In the genomic region with DNA sequence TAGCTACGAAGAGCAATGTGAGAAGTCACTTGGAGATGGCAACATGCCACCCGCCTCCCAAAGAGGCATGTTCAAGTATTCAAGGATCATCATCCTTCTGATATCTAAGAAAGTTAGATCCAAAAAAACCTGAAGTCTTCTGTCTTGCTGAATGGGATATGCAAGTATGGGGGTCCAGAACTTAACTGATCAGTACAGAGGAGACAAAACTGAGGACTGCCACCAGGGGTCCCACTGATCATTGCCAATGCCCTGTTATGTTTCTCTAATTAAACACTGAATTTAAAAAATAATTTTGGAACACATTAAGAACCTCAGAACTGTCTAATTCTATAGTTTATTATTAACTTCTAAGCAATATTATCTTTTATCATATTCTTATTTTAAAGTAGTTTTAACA, we compare ENCODE assay signal across 12 cellular contexts.
DNase-seq lines count a peak whose midpoint lies in the region; TF ChIP-seq lines count a peak whose summit lies in the region.
"Had no signal": no experiment of that assay in that cellular context is flagged by ENCODE, and none has a peak within 500 bp of the region (broad histone marks: within the 10 kb centered on the region; RNA-seq: fewer than 3 reads in every experiment).

No MANE protein-coding gene starts in this region.

- peak overlapping the region; percentile 11; the same call in 1 of the 2 replicates for H3K4me2 ChIP-seq in OCI-LY3 (ENCODE audit: low read length)

- no peaks in the 10 kb centered on the region for H3K79me2 ChIP-seq in OCI-LY3 (ENCODE audit: low read length)

- H3K27ac Mint-ChIP-seq in endothelial cell (ENCODE audit: unreplicated experiment), result no peak overlapping the region
- H3K27ac Mint-ChIP-seq in osteocyte (ENCODE audit: unreplicated experiment), result no peak overlapping the region

- no peak overlapping the region for H3K4me3 Mint-ChIP-seq in endothelial cell (ENCODE audit: unreplicated experiment)
- H3K4me3 Mint-ChIP-seq in osteocyte (ENCODE audit: unreplicated experiment), result no peak overlapping the region

- H3K9ac ChIP-seq in OCI-LY3 (ENCODE audit: low read length), result no peak overlapping the region

- no peaks in the 10 kb centered on the region for H3K9me3 ChIP-seq in OCI-LY3 (ENCODE audit: insufficient read depth, low read length)
- H3K9me3 ChIP-seq: right atrium auricular region had no signal

- TF ChIP-seq CTCF in OCI-LY3 (IDR thresholded peaks at IDR 0.05; ENCODE audit: low read depth, low read length) (peak; percentile 63), endothelial cell (IDR thresholded peaks at IDR 0.05; ENCODE audit: unreplicated experiment) (peak; percentile 70), osteocyte (IDR thresholded peaks at IDR 0.05) (peak; percentile 54)

- H3K9me3 Mint-ChIP-seq in endothelial cell (ENCODE audit: unreplicated experiment) (no peaks in the 10 kb centered on the region), osteocyte (ENCODE audit: unreplicated experiment) (no peaks in the 10 kb centered on the region)

- no peak overlapping the region for H3K27ac ChIP-seq in OCI-LY3 (ENCODE audit: low read length)
- H3K27ac ChIP-seq: right atrium auricular region had no signal

- no peak overlapping the region for H2AFZ ChIP-seq in OCI-LY3 (ENCODE audit: low read depth, low read length)

- H3K4me3 ChIP-seq in OCI-LY3 (ENCODE audit: low read length), result no peak overlapping the region
- H3K4me3 ChIP-seq: right atrium auricular region had no signal

- H3K4me1 Mint-ChIP-seq in endothelial cell (ENCODE audit: unreplicated experiment) (no peaks in the 10 kb centered on the region), osteocyte (ENCODE audit: unreplicated experiment) (peaks cover 2% of the 10 kb centered on the region)

- H4K20me1 ChIP-seq in OCI-LY3 (ENCODE audit: insufficient read depth, low read length), result no peaks in the 10 kb centered on the region

- 0 out of 2 replicates have a peak, but pooled peaks cover 2% of the 10 kb centered on the region for H3K27me3 ChIP-seq in OCI-LY3 (ENCODE audit: low read depth, low read length)
- H3K27me3 ChIP-seq: right atrium auricular region had no signal

- DNase-seq in DMS 273 (lab: John Stamatoyannopoulos, UW; ENCODE audit: unreplicated experiment) (peak; percentile 9), DMS 273 treated with DMSO at 0.1 percent for 48 hours (lab: John Stamatoyannopoulos, UW) (no peak), endothelial cell (ENCODE audit: low spot score) (peak; percentile 39), osteocyte (ENCODE audit: extremely low spot score, unreplicated experiment) (no peak), NOMO-1 (lab: John Stamatoyannopoulos, UW; ENCODE audit: unreplicated experiment in 2 of 2) (no peak), NCI-H2227 treated with DMSO at 0.1 percent for 48 hours (lab: John Stamatoyannopoulos, UW) (no peak)
- no peak for DNase-seq in stimulated activated naive CD4-positive, alpha-beta T cell (lab: John Stamatoyannopoulos, UW)
- DNase-seq: 8988T, EL, MV-4-11 had no signal

- no peaks in the 10 kb centered on the region for H3K36me3 ChIP-seq in OCI-LY3 (replicated peaks; ENCODE audit: low read depth, low read length)
- H3K36me3 ChIP-seq: right atrium auricular region had no signal

- no peaks in the 10 kb centered on the region for H3K27me3 Mint-ChIP-seq in endothelial cell (ENCODE audit: unreplicated experiment)
- H3K27me3 Mint-ChIP-seq in osteocyte (ENCODE audit: unreplicated experiment), result no peaks in the 10 kb centered on the region

- no peaks in the 10 kb centered on the region for H3K4me1 ChIP-seq in OCI-LY3 (ENCODE audit: low read length)
- H3K4me1 ChIP-seq: right atrium auricular region had no signal

- H3K36me3 Mint-ChIP-seq in endothelial cell (ENCODE audit: low read depth, unreplicated experiment) (no peaks in the 10 kb centered on the region), osteocyte (ENCODE audit: unreplicated experiment) (no peaks in the 10 kb centered on the region)

Comparison
In these comparisons a context has a peak if more than half of its experiments do, and no peak if none do; other contexts are left out.
1. DNase-seq: peak in DMS 273 (single experiment) and endothelial cell (single experiment); none in DMS 273 treated with DMSO at 0.1 percent for 48 hours (single experiment), osteocyte (single experiment), stimulated activated naive CD4-positive, alpha-beta T cell (0 of 6), NOMO-1 (0 of 2) and NCI-H2227 treated with DMSO at 0.1 percent for 48 hours (single experiment).
2. Peak in every context shown above with its lines, with median percentiles within 50 percentile points of each other: CTCF ChIP-seq.